Comparison of ENCODE assay signal across 10 cellular contexts in genomic region chr1:165235777-165236285, GRCh38.
DNase-seq lines count a peak whose midpoint lies in the region; ATAC-seq, FAIRE-seq and TF ChIP-seq lines count a peak whose summit lies in the region.
"Had no signal": no experiment of that assay in that cellular context is flagged by ENCODE, and none has a peak within 500 bp of the region (broad histone marks: within the 10 kb centered on the region; RNA-seq: fewer than 3 reads in every experiment).

No MANE protein-coding gene starts in this region.

- H3K27me3 Mint-ChIP-seq in activated CD8-positive, alpha-beta memory T cell treated with anti-CD3 and anti-CD28 coated beads, Interleukin-2, amount 10 ng/mL, durations not matched to agents 7 days and 5 days: peaks cover 58% of the 10 kb centered on the region

- H3K9me3 Mint-ChIP-seq in activated CD8-positive, alpha-beta memory T cell treated with anti-CD3 and anti-CD28 coated beads, Interleukin-2, amount 10 ng/mL, durations not matched to agents 7 days and 5 days (ENCODE audit: low read depth): no peaks in the 10 kb centered on the region
- H3K9me3 Mint-ChIP-seq: activated naive CD4-positive, alpha-beta T cell treated with anti-CD3 and anti-CD28 coated beads, Interleukin-2, amount 50 U/mL, for 72 hours had no signal

- H3K27ac Mint-ChIP-seq in activated CD8-positive, alpha-beta memory T cell treated with anti-CD3 and anti-CD28 coated beads, Interleukin-2, amount 10 ng/mL, durations not matched to agents 7 days and 5 days: no peak overlapping the region
- H3K27ac Mint-ChIP-seq: activated naive CD4-positive, alpha-beta T cell treated with anti-CD3 and anti-CD28 coated beads, Interleukin-2, amount 50 U/mL, for 72 hours had no signal

- no peak for ATAC-seq in activated CD8-positive, alpha-beta memory T cell treated with anti-CD3 and anti-CD28 coated beads, Interleukin-2, amount 10 ng/mL, durations not matched to agents 7 days and 5 days
- ATAC-seq in HG03460 (IDR thresholded peaks at IDR 0.05; ENCODE audit: unreplicated experiment): no peak
- ATAC-seq: activated naive CD4-positive, alpha-beta T cell treated with anti-CD3 and anti-CD28 coated beads, Interleukin-2, amount 50 U/mL, for 72 hours had no signal

- no peak for TF ChIP-seq POLR2A in GM12892 (IDR thresholded peaks at IDR 0.05; ENCODE audit: low read depth, low read length)

- CTCF ChIA-PET in activated CD8-positive, alpha-beta memory T cell treated with anti-CD3 and anti-CD28 coated beads, Interleukin-2, amount 10 ng/mL, durations not matched to agents 7 days and 5 days (lab: Charles Lee): no interaction called here

- H3K4me3 Mint-ChIP-seq in activated CD8-positive, alpha-beta memory T cell treated with anti-CD3 and anti-CD28 coated beads, Interleukin-2, amount 10 ng/mL, durations not matched to agents 7 days and 5 days: no peak overlapping the region

- in situ Hi-C loops in G401 (cut with HindIII; ENCODE audit: low sequenced_read_pairs): no loop called here

- no peaks in the 10 kb centered on the region for H3K36me3 Mint-ChIP-seq in activated CD8-positive, alpha-beta memory T cell treated with anti-CD3 and anti-CD28 coated beads, Interleukin-2, amount 10 ng/mL, durations not matched to agents 7 days and 5 days

- intact Hi-C loops in posterior vena cava (cut with DNase I): no loop called here

- FAIRE-seq in frontal cortex (lab: Jason Lieb, UNC): no peak
- no peak for FAIRE-seq in GM12892 (lab: Jason Lieb, UNC)

- peak; percentile 47 for DNase-seq in G401 (ENCODE audit: low spot score)
- DNase-seq in NCI-H2227 (lab: John Stamatoyannopoulos, UW; ENCODE audit: unreplicated experiment): peak; percentile 84
- DNase-seq in frontal cortex (ENCODE audit: low spot score in 2 of 2): peak; percentile 45 to 55
- DNase-seq in posterior vena cava (ENCODE audit: low spot score): peak; percentile 82
- no peak for DNase-seq in NCI-H226
- no peak for DNase-seq in activated CD8-positive, alpha-beta memory T cell treated with anti-CD3 and anti-CD28 coated beads, Interleukin-2, amount 10 ng/mL, durations not matched to agents 7 days and 5 days
- DNase-seq in GM12892 (ENCODE audit: insufficient read length): no peak
- DNase-seq: Kasumi-1 had no signal

- H3K4me1 Mint-ChIP-seq in activated CD8-positive, alpha-beta memory T cell treated with anti-CD3 and anti-CD28 coated beads, Interleukin-2, amount 10 ng/mL, durations not matched to agents 7 days and 5 days: no peaks in the 10 kb centered on the region

Comparison
In these comparisons a context has a peak if more than half of its experiments do, and no peak if none do; other contexts are left out.
1. DNase-seq: peak in G401 (single experiment), NCI-H2227 (single experiment), frontal cortex (2 of 2) and posterior vena cava (single experiment); none in NCI-H226 (single experiment), activated CD8-positive, alpha-beta memory T cell treated with anti-CD3 and anti-CD28 coated beads, Interleukin-2, amount 10 ng/mL, durations not matched to agents 7 days and 5 days (single experiment) and GM12892 (single experiment).